In the genomic region with DNA sequence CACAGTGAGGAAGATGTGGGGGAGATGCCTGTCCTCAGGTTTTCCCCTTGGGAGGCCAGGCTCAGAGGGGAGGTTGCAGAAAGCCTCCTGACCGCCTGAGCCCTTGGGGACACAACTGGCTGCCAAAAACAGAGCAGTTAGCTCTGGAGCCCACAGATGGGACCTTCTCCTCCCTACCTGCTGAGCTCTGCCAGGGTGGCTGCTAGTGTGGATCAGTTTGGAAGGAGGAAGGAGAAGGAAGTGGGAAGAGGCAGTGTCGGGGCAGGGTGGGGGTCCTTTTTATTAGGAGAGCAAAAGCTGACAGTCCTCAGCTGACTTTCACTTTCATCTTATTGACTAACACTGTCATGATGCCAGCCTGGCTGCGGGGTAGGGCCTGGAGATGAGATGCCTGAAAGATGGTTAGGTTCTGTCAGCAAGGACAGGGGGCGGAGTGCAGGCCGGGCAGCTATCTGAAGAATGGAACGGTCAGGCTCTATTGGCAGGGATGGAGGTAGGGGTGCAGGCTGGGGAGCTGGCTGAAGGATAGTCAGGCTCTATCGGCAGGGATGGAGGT, we compare ENCODE assay signal across 19 cellular contexts.
"Had no signal": no experiment of that assay in that cellular context is flagged by ENCODE, and none has a peak within 500 bp of the region (broad histone marks: within the 10 kb centered on the region; RNA-seq: fewer than 3 reads in every experiment).

No MANE protein-coding gene starts in this region.

- H3K36me3 ChIP-seq: ascending aorta, neutrophil, thyroid gland had no signal

- H3K27ac Mint-ChIP-seq: activated CD4-positive, alpha-beta T cell treated with anti-CD3 and anti-CD28 coated beads for 36 hours; activated naive CD4-positive, alpha-beta T cell treated with anti-CD3 and anti-CD28 coated beads for 36 hours; activated T-helper 17 cell treated with anti-CD3 and anti-CD28 coated beads, Interleukin-2, amount 50 U/mL, for 72 hours had no signal

- H2AFZ ChIP-seq: parathyroid adenoma had no signal

- H3K4me1 ChIP-seq: ascending aorta, parathyroid adenoma, thyroid gland had no signal

- H3K36me3 Mint-ChIP-seq: naive thymus-derived CD8-positive, alpha-beta T cell had no signal

- H3K9me3 Mint-ChIP-seq: activated naive CD4-positive, alpha-beta T cell treated with anti-CD3 and anti-CD28 coated beads for 36 hours had no signal

- H3K9me3 ChIP-seq: ascending aorta, neutrophil, thyroid gland had no signal

- H3K27me3 Mint-ChIP-seq: activated CD4-positive, alpha-beta T cell treated with anti-CD3 and anti-CD28 coated beads for 36 hours; activated T-helper 17 cell treated with anti-CD3 and anti-CD28 coated beads, Interleukin-2, amount 50 U/mL, for 72 hours had no signal

- ATAC-seq: activated CD4-positive, alpha-beta T cell treated with anti-CD3 and anti-CD28 coated beads for 36 hours; activated T-helper 17 cell treated with anti-CD3 and anti-CD28 coated beads, Interleukin-2, amount 50 U/mL, for 72 hours; naive thymus-derived CD8-positive, alpha-beta T cell had no signal

- H3K4me3 Mint-ChIP-seq: activated CD4-positive, alpha-beta T cell treated with anti-CD3 and anti-CD28 coated beads for 36 hours; activated naive CD4-positive, alpha-beta T cell treated with anti-CD3 and anti-CD28 coated beads for 36 hours; activated T-helper 17 cell treated with anti-CD3 and anti-CD28 coated beads, Interleukin-2, amount 50 U/mL, for 72 hours; central memory CD8-positive, alpha-beta T cell; naive thymus-derived CD8-positive, alpha-beta T cell had no signal

- H3K9ac ChIP-seq: parathyroid adenoma had no signal

- H3K79me2 ChIP-seq: parathyroid adenoma had no signal

- H3K4me1 Mint-ChIP-seq: activated CD4-positive, alpha-beta T cell treated with anti-CD3 and anti-CD28 coated beads for 36 hours; activated T-helper 17 cell treated with anti-CD3 and anti-CD28 coated beads, Interleukin-2, amount 50 U/mL, for 72 hours had no signal

- H3K27ac ChIP-seq: ascending aorta, neutrophil, parathyroid adenoma, thyroid gland, VCaP had no signal

- H3K27me3 ChIP-seq: ascending aorta, neutrophil, thyroid gland had no signal

- DNase-seq: activated CD4-positive, alpha-beta T cell treated with anti-CD3 and anti-CD28 coated beads for 36 hours; activated CD4-positive, alpha-beta T cell treated with anti-CD3 and anti-CD28 coated beads, Interleukin-2, amount 50 U/mL, for 48 hours; activated naive CD4-positive, alpha-beta T cell treated with anti-CD3 and anti-CD28 coated beads for 36 hours; activated T-cell treated with anti-CD3 and anti-CD28 coated beads, Interleukin-2, amount 50 U/mL, for 1 hour; cortex of kidney; erythroblast; mesenchymal stem cell; naive thymus-derived CD8-positive, alpha-beta T cell; stimulated activated CD4-positive, alpha-beta T cell treated with anti-CD3 and anti-CD28 coated beads, Interleukin-2, amount 100 ng/mL, for 24 hours; stimulated activated naive CD4-positive, alpha-beta T cell treated with Interleukin-2 at 50 U/mL for 16 hours; thyroid gland had no signal

- FAIRE-seq: endometrium, frontal cortex had no signal

- H3K4me3 ChIP-seq: ascending aorta, thyroid gland had no signal
